Comparison of ENCODE assay signal across 20 cellular contexts in the genomic region with DNA sequence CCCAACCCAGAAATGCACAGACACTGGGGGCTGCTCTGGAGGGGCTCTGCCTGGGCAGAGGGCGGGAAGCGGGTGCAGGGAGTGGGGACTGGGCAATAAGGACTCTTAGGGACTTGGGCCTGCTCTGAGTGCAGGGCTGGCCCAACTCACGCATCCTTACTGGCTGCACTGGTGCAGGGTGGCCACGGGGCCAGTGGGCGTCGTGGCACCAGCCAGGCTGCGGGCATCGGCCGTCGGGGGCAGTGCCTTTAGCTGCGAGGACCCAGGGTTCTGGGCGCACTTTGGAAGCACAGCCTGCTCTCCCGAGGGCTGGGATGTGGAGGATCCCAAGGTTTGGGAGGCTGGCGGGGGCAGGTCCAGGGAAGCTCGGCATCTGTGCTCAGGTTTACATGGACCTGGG. TPM values are rescaled to one million over a fixed set of nuclear protein-coding genes. Genes with fewer than 3 reads are reported as not detected.
"Had no signal": no experiment of that assay in that cellular context is flagged by ENCODE, and none has a peak within 500 bp of the region (broad histone marks: within the 10 kb centered on the region; RNA-seq: fewer than 3 reads in every experiment).

No MANE protein-coding gene starts in this region.

- H3K9me3 Mint-ChIP-seq: activated naive CD4-positive, alpha-beta T cell treated with anti-CD3 and anti-CD28 coated beads, Interleukin-2, amount 50 U/mL, for 72 hours; activated T-helper 1 cell treated with anti-CD3 and anti-CD28 coated beads, Interleukin-12 subunit alpha, Interleukin-12 subunit beta, Interleukin-2, Interleukin-4 antibody, amounts not matched to agents 30 ng/mL and 10 ng/mL and 1 ng/mL, durations not matched to agents 14 hours and 24 hours and 36 hours; central memory CD8-positive, alpha-beta T cell; naive thymus-derived CD8-positive, alpha-beta T cell had no signal

- H3K4me3 ChIP-seq: coronary artery, esophagus muscularis mucosa, hepatocyte, right atrium auricular region, skin epidermis, transverse colon, vagina had no signal

- H3K27me3 Mint-ChIP-seq: naive thymus-derived CD8-positive, alpha-beta T cell had no signal

- H3K36me3 Mint-ChIP-seq: activated naive CD4-positive, alpha-beta T cell treated with anti-CD3 and anti-CD28 coated beads, Interleukin-2, amount 50 U/mL, for 72 hours; naive thymus-derived CD8-positive, alpha-beta T cell had no signal

- H3K27me3 ChIP-seq: brain microvascular endothelial cell, hepatocyte, right atrium auricular region, transverse colon, vagina had no signal

- H3K9me3 ChIP-seq: esophagus muscularis mucosa, right atrium auricular region, transverse colon, vagina had no signal

- ATAC-seq: activated naive CD4-positive, alpha-beta T cell treated with anti-CD3 and anti-CD28 coated beads, Interleukin-2, amount 50 U/mL, for 72 hours; left lobe of liver; naive thymus-derived CD8-positive, alpha-beta T cell; stimulated activated naive CD8-positive, alpha-beta T cell treated with anti-CD3 and anti-CD28 coated beads, Interleukin-15, Interleukin-2, amounts not matched to agents 100 U/mL and 50 U/mL, for 24 hours had no signal

- H3K4me1 Mint-ChIP-seq: central memory CD8-positive, alpha-beta T cell had no signal

- H3K4me1 ChIP-seq: esophagus muscularis mucosa, right atrium auricular region had no signal

- DNase-seq: activated CD8-positive, alpha-beta memory T cell treated with anti-CD3 and anti-CD28 coated beads for 24 hours; brain microvascular endothelial cell; islet precursor cell; mammary epithelial cell; naive thymus-derived CD8-positive, alpha-beta T cell; stimulated activated CD4-positive, alpha-beta T cell treated with anti-CD3 and anti-CD28 coated beads, Interleukin-15, amount 100 ng/mL, for 24 hours; stimulated activated CD4-positive, alpha-beta T cell treated with anti-CD3 and anti-CD28 coated beads, Interleukin-4, amount 100 ng/mL, for 1 hour; stimulated activated naive CD8-positive, alpha-beta T cell treated with anti-CD3 and anti-CD28 coated beads, Interleukin-15, Interleukin-2, amounts not matched to agents 100 U/mL and 50 U/mL, for 24 hours; transverse colon had no signal

- H3K79me2 ChIP-seq: hepatocyte had no signal

- H3K27ac ChIP-seq: brain microvascular endothelial cell, coronary artery, esophagus muscularis mucosa, hepatocyte, right atrium auricular region, skin epidermis, vagina had no signal

- H3K27ac Mint-ChIP-seq: activated T-helper 1 cell treated with anti-CD3 and anti-CD28 coated beads, Interleukin-12 subunit alpha, Interleukin-12 subunit beta, Interleukin-2, Interleukin-4 antibody, amounts not matched to agents 30 ng/mL and 10 ng/mL and 1 ng/mL, durations not matched to agents 14 hours and 24 hours and 36 hours; progenitor cell of endocrine pancreas had no signal

- H3K4me2 ChIP-seq: hepatocyte had no signal

- H3K36me3 ChIP-seq: brain microvascular endothelial cell, esophagus muscularis mucosa, right atrium auricular region, transverse colon, vagina had no signal

- H2AFZ ChIP-seq: hepatocyte had no signal

- H3K4me3 Mint-ChIP-seq: activated T-helper 1 cell treated with anti-CD3 and anti-CD28 coated beads, Interleukin-12 subunit alpha, Interleukin-12 subunit beta, Interleukin-2, Interleukin-4 antibody, amounts not matched to agents 30 ng/mL and 10 ng/mL and 1 ng/mL, durations not matched to agents 14 hours and 24 hours and 36 hours; central memory CD8-positive, alpha-beta T cell had no signal

RNA-seq across cellular contexts. Expression of a gene that starts 27.1 kb away (rescaled TPM):
- total RNA-seq: activated naive CD4-positive, alpha-beta T cell treated with anti-CD3 and anti-CD28 coated beads, Interleukin-2, amount 50 U/mL, for 72 hours; hepatocyte; left lobe of liver; mammary epithelial cell; naive thymus-derived CD8-positive, alpha-beta T cell; right atrium auricular region; vagina had no signal
- polyA plus RNA-seq: mammary epithelial cell; naive thymus-derived CD8-positive, alpha-beta T cell had no signal

RNA-seq across cellular contexts. Expression of a gene that starts 59.8 kb away (rescaled TPM):
- total RNA-seq: hepatocyte, left lobe of liver had no signal
- polyA plus RNA-seq: mammary epithelial cell had no signal
